Comparison of ENCODE assay signal across 1 cellular context in the genomic region with DNA sequence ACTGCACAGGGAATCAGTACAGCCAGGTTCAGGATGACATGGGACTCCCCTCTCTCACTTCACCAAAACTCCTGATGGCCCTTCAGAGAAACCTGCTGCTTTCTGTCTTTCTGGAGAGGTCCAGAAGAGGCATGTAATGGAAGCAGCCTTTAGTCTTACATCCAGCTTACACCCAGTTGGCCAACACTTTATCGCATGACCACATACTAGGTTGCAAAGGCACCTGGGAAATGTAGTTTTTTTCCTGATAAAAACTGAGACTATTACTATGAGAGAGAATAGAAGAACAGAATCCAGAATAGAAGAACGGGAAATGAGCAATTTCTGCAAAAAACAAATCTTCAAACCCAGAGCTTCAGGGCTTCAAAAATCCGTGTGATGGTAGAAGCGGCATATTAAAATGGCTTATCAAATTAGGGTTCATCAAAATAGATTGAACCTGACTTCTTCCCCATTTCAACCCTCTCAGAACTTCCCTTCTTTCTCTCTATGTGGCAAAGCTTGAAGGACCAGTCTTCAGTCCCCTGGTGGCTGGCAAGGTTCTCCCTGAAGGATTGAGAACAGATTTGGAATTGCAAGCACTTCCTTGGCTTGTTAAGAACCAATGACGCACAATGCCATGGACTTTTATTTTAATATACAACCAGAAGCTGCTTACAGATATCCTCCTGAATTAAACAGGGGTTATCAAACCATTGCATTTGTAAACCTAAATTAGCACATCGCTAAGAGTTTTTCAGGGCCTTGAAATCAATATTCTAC.
TF ChIP-seq lines count a peak whose summit lies in the region.

No MANE protein-coding gene starts in this region.

TF ChIP-seq in WTC11, 78 proteins besides CTCF, POLR2A, EP300 and RAD21 (continued from another document):
- TF ChIP-seq, protein P1, sequence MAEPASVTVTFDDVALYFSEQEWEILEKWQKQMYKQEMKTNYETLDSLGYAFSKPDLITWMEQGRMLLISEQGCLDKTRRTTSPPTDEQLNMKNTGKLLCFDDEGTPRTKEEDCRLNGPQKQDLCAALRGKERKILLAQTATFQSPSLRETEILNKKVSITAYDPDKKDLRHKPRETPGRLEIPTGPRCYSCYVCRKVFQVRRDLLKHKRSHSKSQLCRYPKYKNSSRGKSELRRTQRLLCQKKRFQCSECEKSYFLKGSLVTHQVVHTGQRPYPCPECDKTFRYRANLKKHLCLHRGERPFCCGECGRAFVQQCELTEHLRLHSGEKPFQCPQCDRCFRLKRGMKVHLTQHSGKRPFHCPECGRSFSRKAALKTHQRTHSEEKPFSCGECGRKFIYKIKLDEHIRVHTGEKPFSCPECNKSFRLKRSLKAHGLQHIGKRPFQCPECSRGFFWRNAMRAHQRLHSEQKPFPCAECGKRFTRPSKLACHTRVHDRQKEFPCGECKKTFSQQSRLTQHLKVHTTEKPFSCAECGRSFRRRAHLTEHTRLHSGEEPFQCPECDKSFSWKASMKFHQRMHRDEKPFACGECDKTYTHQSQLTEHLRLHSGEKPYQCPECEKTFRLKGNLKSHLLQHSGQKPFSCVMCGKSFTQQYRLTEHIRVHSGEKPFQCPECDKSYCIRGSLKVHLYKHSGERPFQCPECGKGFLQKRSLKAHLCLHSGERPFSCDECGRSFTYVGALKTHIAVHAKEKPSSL (CRISPR knock-in tag; conservative IDR thresholded peaks at IDR 0.05), result no peak
TF ChIP-seq in WTC11: peak in this region for 1.
